In the genomic region with DNA sequence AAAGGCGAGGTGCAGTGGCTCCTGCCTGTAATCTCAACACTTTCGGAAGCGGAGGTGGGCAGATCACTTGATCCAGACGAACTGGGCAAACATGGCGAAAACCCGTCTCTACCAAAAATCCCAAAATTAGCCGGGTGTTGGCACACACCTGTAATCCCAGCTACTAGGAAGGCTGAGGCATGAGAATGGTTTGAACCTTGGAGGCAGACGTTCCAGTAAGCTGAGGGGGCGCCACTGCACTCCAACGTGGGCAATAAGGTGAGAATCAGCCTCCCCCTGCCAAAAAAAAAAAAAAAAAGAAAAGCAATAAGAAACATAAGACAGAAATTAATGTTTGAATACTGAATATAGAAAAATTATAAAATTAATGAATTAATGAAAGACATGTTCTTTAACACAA, we compare ENCODE assay signal across 1 cellular context.
TF ChIP-seq lines count a peak whose summit lies in the region.

No MANE protein-coding gene starts in this region.

TF ChIP-seq in GM23338, 12 proteins besides CTCF, POLR2A, EP300 and RAD21 (continued from another document):
- TF ChIP-seq, protein P1, sequence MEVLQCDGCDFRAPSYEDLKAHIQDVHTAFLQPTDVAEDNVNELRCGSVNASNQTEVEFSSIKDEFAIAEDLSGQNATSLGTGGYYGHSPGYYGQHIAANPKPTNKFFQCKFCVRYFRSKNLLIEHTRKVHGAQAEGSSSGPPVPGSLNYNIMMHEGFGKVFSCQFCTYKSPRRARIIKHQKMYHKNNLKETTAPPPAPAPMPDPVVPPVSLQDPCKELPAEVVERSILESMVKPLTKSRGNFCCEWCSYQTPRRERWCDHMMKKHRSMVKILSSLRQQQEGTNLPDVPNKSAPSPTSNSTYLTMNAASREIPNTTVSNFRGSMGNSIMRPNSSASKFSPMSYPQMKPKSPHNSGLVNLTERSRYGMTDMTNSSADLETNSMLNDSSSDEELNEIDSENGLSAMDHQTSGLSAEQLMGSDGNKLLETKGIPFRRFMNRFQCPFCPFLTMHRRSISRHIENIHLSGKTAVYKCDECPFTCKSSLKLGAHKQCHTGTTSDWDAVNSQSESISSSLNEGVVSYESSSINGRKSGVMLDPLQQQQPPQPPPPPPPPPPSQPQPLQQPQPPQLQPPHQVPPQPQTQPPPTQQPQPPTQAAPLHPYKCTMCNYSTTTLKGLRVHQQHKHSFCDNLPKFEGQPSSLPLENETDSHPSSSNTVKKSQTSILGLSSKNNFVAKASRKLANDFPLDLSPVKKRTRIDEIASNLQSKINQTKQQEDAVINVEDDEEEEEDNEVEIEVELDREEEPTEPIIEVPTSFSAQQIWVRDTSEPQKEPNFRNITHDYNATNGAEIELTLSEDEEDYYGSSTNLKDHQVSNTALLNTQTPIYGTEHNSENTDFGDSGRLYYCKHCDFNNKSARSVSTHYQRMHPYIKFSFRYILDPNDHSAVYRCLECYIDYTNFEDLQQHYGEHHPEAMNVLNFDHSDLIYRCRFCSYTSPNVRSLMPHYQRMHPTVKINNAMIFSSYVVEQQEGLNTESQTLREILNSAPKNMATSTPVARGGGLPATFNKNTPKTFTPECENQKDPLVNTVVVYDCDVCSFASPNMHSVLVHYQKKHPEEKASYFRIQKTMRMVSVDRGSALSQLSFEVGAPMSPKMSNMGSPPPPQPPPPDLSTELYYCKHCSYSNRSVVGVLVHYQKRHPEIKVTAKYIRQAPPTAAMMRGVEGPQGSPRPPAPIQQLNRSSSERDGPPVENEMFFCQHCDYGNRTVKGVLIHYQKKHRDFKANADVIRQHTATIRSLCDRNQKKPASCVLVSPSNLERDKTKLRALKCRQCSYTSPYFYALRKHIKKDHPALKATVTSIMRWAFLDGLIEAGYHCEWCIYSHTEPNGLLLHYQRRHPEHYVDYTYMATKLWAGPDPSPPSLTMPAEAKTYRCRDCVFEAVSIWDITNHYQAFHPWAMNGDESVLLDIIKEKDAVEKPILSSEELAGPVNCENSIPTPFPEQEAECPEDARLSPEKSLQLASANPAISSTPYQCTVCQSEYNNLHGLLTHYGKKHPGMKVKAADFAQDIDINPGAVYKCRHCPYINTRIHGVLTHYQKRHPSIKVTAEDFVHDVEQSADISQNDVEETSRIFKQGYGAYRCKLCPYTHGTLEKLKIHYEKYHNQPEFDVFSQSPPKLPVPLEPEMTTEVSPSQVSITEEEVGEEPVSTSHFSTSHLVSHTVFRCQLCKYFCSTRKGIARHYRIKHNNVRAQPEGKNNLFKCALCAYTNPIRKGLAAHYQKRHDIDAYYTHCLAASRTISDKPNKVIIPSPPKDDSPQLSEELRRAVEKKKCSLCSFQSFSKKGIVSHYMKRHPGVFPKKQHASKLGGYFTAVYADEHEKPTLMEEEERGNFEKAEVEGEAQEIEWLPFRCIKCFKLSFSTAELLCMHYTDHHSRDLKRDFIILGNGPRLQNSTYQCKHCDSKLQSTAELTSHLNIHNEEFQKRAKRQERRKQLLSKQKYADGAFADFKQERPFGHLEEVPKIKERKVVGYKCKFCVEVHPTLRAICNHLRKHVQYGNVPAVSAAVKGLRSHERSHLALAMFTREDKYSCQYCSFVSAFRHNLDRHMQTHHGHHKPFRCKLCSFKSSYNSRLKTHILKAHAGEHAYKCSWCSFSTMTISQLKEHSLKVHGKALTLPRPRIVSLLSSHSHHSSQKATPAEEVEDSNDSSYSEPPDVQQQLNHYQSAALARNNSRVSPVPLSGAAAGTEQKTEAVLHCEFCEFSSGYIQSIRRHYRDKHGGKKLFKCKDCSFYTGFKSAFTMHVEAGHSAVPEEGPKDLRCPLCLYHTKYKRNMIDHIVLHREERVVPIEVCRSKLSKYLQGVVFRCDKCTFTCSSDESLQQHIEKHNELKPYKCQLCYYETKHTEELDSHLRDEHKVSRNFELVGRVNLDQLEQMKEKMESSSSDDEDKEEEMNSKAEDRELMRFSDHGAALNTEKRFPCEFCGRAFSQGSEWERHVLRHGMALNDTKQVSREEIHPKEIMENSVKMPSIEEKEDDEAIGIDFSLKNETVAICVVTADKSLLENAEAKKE (CRISPR knock-in tag; IDR thresholded peaks at IDR 0.05): no peak
- TF ChIP-seq, protein P2, sequence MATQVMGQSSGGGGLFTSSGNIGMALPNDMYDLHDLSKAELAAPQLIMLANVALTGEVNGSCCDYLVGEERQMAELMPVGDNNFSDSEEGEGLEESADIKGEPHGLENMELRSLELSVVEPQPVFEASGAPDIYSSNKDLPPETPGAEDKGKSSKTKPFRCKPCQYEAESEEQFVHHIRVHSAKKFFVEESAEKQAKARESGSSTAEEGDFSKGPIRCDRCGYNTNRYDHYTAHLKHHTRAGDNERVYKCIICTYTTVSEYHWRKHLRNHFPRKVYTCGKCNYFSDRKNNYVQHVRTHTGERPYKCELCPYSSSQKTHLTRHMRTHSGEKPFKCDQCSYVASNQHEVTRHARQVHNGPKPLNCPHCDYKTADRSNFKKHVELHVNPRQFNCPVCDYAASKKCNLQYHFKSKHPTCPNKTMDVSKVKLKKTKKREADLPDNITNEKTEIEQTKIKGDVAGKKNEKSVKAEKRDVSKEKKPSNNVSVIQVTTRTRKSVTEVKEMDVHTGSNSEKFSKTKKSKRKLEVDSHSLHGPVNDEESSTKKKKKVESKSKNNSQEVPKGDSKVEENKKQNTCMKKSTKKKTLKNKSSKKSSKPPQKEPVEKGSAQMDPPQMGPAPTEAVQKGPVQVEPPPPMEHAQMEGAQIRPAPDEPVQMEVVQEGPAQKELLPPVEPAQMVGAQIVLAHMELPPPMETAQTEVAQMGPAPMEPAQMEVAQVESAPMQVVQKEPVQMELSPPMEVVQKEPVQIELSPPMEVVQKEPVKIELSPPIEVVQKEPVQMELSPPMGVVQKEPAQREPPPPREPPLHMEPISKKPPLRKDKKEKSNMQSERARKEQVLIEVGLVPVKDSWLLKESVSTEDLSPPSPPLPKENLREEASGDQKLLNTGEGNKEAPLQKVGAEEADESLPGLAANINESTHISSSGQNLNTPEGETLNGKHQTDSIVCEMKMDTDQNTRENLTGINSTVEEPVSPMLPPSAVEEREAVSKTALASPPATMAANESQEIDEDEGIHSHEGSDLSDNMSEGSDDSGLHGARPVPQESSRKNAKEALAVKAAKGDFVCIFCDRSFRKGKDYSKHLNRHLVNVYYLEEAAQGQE (IDR thresholded peaks at IDR 0.05; ENCODE audit: unreplicated experiment): no peak
- TF ChIP-seq STAT1 (IDR thresholded peaks at IDR 0.05; ENCODE audit: unreplicated experiment): no peak
- no peak for TF ChIP-seq JUNB (IDR thresholded peaks at IDR 0.05; ENCODE audit: unreplicated experiment)
- TF ChIP-seq EZH2phosphoT487 (IDR thresholded peaks at IDR 0.05; ENCODE audit: unreplicated experiment): no peak
- no peak for TF ChIP-seq NANOG (IDR thresholded peaks at IDR 0.05; ENCODE audit: borderline replicate concordance)
- no peak for TF ChIP-seq CREB1 (CRISPR knock-in tag; IDR thresholded peaks at IDR 0.05; ENCODE audit: low read depth)
- no peak for TF ChIP-seq EZH2 (IDR thresholded peaks at IDR 0.05; ENCODE audit: low read depth, unreplicated experiment)
- no peak for TF ChIP-seq POLR2AphosphoS5 (IDR thresholded peaks at IDR 0.05; ENCODE audit: low read depth)
